ENCODE assay signal across 17 cellular contexts in the genomic region with DNA sequence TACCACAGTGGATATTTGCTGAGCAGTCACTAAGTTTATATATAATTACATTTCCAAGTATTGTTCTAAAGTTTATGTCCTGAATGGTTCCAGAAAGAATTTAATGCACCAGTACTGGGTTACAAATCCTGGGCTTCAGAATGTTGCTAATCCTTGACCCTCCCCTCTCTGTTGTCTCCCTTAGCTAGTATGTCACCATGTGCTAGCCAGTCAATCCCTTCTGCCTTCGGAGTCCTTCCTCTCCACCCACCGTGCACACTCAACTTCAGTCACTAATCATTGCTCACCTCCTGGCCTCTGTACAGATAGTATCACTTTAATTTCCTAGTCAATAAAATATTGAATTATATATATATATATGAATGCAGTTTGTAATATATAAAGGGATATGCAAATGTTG. TPM values are rescaled to one million over a fixed set of nuclear protein-coding genes. Genes with fewer than 3 reads are reported as not detected.
"Had no signal": no experiment of that assay in that cellular context is flagged by ENCODE, and none has a peak within 500 bp of the region (broad histone marks: within the 10 kb centered on the region; RNA-seq: fewer than 3 reads in every experiment).

No MANE protein-coding gene starts in this region.

- H3K27ac Mint-ChIP-seq: activated B cell treated with CpG ODN at 0.5 μM for 24 hours; activated naive CD4-positive, alpha-beta T cell treated with anti-CD3 and anti-CD28 coated beads, Interleukin-2, amount 50 U/mL, for 72 hours; natural killer cell; progenitor cell of endocrine pancreas had no signal

- H3K4me3 Mint-ChIP-seq: activated B cell treated with CpG ODN at 0.5 μM for 24 hours, natural killer cell had no signal

- H3K79me2 ChIP-seq: hepatocyte had no signal

- H3K36me3 Mint-ChIP-seq: activated naive CD4-positive, alpha-beta T cell treated with anti-CD3 and anti-CD28 coated beads, Interleukin-2, amount 50 U/mL, for 72 hours; natural killer cell had no signal

- H3K9me3 Mint-ChIP-seq: activated B cell treated with CpG ODN at 0.5 μM for 24 hours; activated naive CD4-positive, alpha-beta T cell treated with anti-CD3 and anti-CD28 coated beads, Interleukin-2, amount 50 U/mL, for 72 hours; natural killer cell had no signal

- H3K27ac ChIP-seq: brain microvascular endothelial cell, hepatocyte, right lobe of liver, suprapubic skin had no signal

- H3K4me1 ChIP-seq: right lobe of liver, suprapubic skin had no signal

- H2AFZ ChIP-seq: hepatocyte had no signal

- ATAC-seq: activated naive CD4-positive, alpha-beta T cell treated with anti-CD3 and anti-CD28 coated beads, Interleukin-2, amount 50 U/mL, for 72 hours; natural killer cell had no signal

- DNase-seq: activated B cell treated with CpG ODN at 0.5 μM for 24 hours; activated T-cell treated with anti-CD3 and anti-CD28 coated beads, Interleukin-2, amount 50 U/mL, for 1 hour; gastrocnemius medialis; natural killer cell; occipital lobe; stimulated activated CD4-positive, alpha-beta T cell treated with anti-CD3 and anti-CD28 coated beads, Interleukin-12 subunit alpha, Interleukin-12 subunit beta, amount 100 ng/mL, for 4 hours; stimulated activated CD4-positive, alpha-beta T cell treated with anti-CD3 and anti-CD28 coated beads, Interleukin-2, amount 100 ng/mL, for 48 hours; stimulated activated naive CD4-positive, alpha-beta T cell treated with Interleukin-2 at 50 U/mL for 16 hours; upper lobe of right lung had no signal

- H3K4me1 Mint-ChIP-seq: activated B cell treated with CpG ODN at 0.5 μM for 24 hours, natural killer cell had no signal

- H3K9me3 ChIP-seq: gastrocnemius medialis, mucosa of descending colon, right lobe of liver, suprapubic skin, upper lobe of right lung had no signal

- H3K36me3 ChIP-seq: brain microvascular endothelial cell, gastrocnemius medialis, right lobe of liver, suprapubic skin, upper lobe of right lung had no signal

- H3K27me3 ChIP-seq: gastrocnemius medialis, right lobe of liver, suprapubic skin, upper lobe of right lung had no signal

- H3K4me3 ChIP-seq: hepatocyte, lung, mucosa of descending colon had no signal

RNA-seq across cellular contexts. Expression of gene FAM124A, which starts 7.5 kb away (rescaled TPM):
- total RNA-seq: activated B cell treated with CpG ODN at 0.5 μM for 24 hours, natural killer cell had no signal
